In the genomic region with DNA sequence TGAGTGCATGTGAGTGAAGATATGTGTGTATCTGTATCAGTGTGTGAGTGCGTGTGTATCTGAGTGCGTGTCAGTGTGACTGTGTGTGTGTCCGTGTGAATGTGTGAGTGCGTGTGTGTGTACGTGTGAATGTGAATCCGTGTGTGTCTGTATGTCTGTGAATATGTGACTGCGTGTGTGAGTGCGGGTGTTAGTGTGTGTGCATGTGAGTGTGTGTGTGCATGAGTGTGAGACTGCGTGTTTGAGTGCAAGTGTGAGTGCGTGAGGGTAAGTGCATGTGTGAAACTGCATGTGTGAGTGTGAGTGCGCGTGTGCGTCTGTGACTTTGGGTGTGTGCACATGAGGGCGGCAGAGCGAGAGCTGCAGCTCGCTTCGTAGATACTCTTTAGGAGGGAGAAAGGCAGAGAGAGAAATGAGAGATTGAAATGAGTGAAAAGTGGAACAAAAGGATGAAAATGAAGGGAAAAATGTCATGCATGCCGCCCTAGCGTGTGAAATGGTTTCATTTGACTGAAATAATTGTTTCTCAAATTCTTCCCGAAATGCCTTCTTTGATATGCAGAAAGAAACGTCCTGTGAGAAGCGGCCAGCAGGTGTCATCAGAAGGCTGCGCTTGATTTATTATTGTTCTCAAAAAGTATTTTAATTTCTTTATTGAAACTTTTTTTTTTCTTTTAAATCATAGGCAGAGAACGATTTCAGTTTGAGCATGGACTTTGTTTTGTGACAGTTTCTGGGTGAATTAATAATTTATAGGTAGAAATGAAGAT, we compare ENCODE assay signal across 9 cellular contexts.
A peak's percentile ranks its signal among the peaks of the same experiment; 100 is the strongest.
DNase-seq lines count a peak whose midpoint lies in the region; FAIRE-seq and TF ChIP-seq lines count a peak whose summit lies in the region.
"Had no signal": no experiment of that assay in that cellular context is flagged by ENCODE, and none has a peak within 500 bp of the region (broad histone marks: within the 10 kb centered on the region; RNA-seq: fewer than 3 reads in every experiment).

No MANE protein-coding gene starts in this region.

- DNase-seq in AG20443 (ENCODE audit: low spot score) (peak; percentile 36), inferior parietal cortex (ENCODE audit: extremely low spot score) (peak; percentile 53), SKM-1 treated with dmso at 0.1 percent for 144 hours (lab: John Stamatoyannopoulos, UW; ENCODE audit: unreplicated experiment) (no peak), GM19239 (ENCODE audit: insufficient read length, low spot score) (no peak), cerebellar nuclear complex (lab: John Stamatoyannopoulos, UW) (no peak), pons (ENCODE audit: low spot score) (no peak)
- peak; percentile 24 for DNase-seq in activated CD4-positive, alpha-beta T cell treated with anti-CD3 and anti-CD28 coated beads for 48 hours
- DNase-seq: effector memory CD8-positive, alpha-beta T cell had no signal

- FAIRE-seq in GM19239 (lab: Jason Lieb, UNC), result no peak

- peak; percentile 26; the same call in 1 of the 3 replicates for TF ChIP-seq CTCF in GM12872 (IDR thresholded peaks at IDR 0.05; ENCODE audit: insufficient read depth, low read depth, low read length)

Comparison
In these comparisons a context has a peak if more than half of its experiments do, and no peak if none do; other contexts are left out.
1. DNase-seq: peak in AG20443 (single experiment), activated CD4-positive, alpha-beta T cell treated with anti-CD3 and anti-CD28 coated beads for 48 hours (single experiment) and inferior parietal cortex (single experiment); none in SKM-1 treated with dmso at 0.1 percent for 144 hours (single experiment), GM19239 (single experiment), cerebellar nuclear complex (0 of 2) and pons (single experiment).